ENCODE assay signal across 25 cellular contexts in genomic region chr20:34750484-34750883, GRCh38.
"Had no signal": no experiment of that assay in that cellular context is flagged by ENCODE, and none has a peak within 500 bp of the region (broad histone marks: within the 10 kb centered on the region; RNA-seq: fewer than 3 reads in every experiment).

No MANE protein-coding gene starts in this region.

- H3K27me3 ChIP-seq: colonic mucosa, dorsolateral prefrontal cortex, esophagus muscularis mucosa, esophagus squamous epithelium, foreskin keratinocyte, gastrocnemius medialis, gastroesophageal sphincter, heart left ventricle, heart right ventricle, hepatocyte had no signal

- DNase-seq: colonic mucosa; cortex of kidney; dermis blood vessel endothelial cell; dorsolateral prefrontal cortex; effector CD4-positive, alpha-beta T cell; effector CD8-positive, alpha-beta T cell; effector memory CD4-positive, alpha-beta T cell; effector memory CD8-positive, alpha-beta T cell; endodermal cell; erythroblast; esophagus squamous epithelium; foreskin fibroblast; foreskin keratinocyte; foreskin melanocyte; gastrocnemius medialis; glutamatergic neuron; head of caudate nucleus; heart left ventricle; heart right ventricle had no signal

- H3K27ac ChIP-seq: colonic mucosa, coronary artery, dorsolateral prefrontal cortex, epithelial cell of prostate, esophagus muscularis mucosa, esophagus squamous epithelium, foreskin keratinocyte, gastrocnemius medialis, gastroesophageal sphincter, heart left ventricle, heart right ventricle, hepatocyte had no signal

- H3K4me1 ChIP-seq: colonic mucosa, esophagus muscularis mucosa, foreskin keratinocyte, gastrocnemius medialis had no signal

- ATAC-seq: effector memory CD8-positive, alpha-beta T cell; esophagus mucosa; foreskin keratinocyte; gastrocnemius medialis; gastroesophageal sphincter; heart left ventricle had no signal

- H3K4me3 ChIP-seq: colonic mucosa, coronary artery, dorsolateral prefrontal cortex, esophagus muscularis mucosa, esophagus squamous epithelium, gastrocnemius medialis, gastroesophageal sphincter, heart left ventricle, heart right ventricle, hepatocyte had no signal

- H3K9me3 ChIP-seq: colonic mucosa, esophagus muscularis mucosa, esophagus squamous epithelium, gastrocnemius medialis, gastroesophageal sphincter, heart left ventricle, heart right ventricle had no signal

- H2AFZ ChIP-seq: hepatocyte had no signal

- H3K4me2 ChIP-seq: hepatocyte had no signal
